In genomic region chr16:50620646-50621451, GRCh38 we compare ENCODE assay signal across 17 cellular contexts.
DNase-seq lines count a peak whose midpoint lies in the region; ATAC-seq, FAIRE-seq and TF ChIP-seq lines count a peak whose summit lies in the region.
"Had no signal": no experiment of that assay in that cellular context is flagged by ENCODE, and none has a peak within 500 bp of the region (broad histone marks: within the 10 kb centered on the region; RNA-seq: fewer than 3 reads in every experiment).

No MANE protein-coding gene starts in this region.

- H2AFZ ChIP-seq in GM12878 (ENCODE audit: control insufficient read depth, low read depth, low read length) (no peak overlapping the region), H1 (ENCODE audit: low read length) (no peak overlapping the region)
- H2AFZ ChIP-seq: GM23338 had no signal

- intact Hi-C loops in GM12878 (cut with micrococcal nuclease; ENCODE audit: unreplicated experiment): no loop called here
- intact Hi-C loops in right lobe of liver (cut with DNase I): no loop called here
- intact Hi-C loops in vagina (cut with DNase I): loop anchor here (10.0 kb wide), 1 partner anchor 246 kb away; no protein-coding TSS in a partner anchor

- no peak overlapping the region for H2BK5ac ChIP-seq in H1 (ENCODE audit: low read depth, low read length)

- no peak for TF ChIP-seq EP300 in GM12878 (IDR thresholded peaks at IDR 0.05; ENCODE audit: borderline replicate concordance in 1 of 2, control insufficient read depth in 1 of 2, low read depth in 2 of 2, low read length in 2 of 2)
- TF ChIP-seq EP300 in H1 (IDR thresholded peaks at IDR 0.05; ENCODE audit: borderline replicate concordance in 1 of 2, low read depth in 2 of 2, low read length in 2 of 2): no peak

- TF ChIP-seq RAD21 in GM12878 (IDR thresholded peaks at IDR 0.05; ENCODE audit: insufficient read depth, low read depth, low read length) (no peak), H1 (IDR thresholded peaks at IDR 0.05 in 1 of 2, conservative IDR thresholded peaks at IDR 0.05 in 1 of 2; ENCODE audit: low read depth in 2 of 2, low read length in 2 of 2) (no peak)

- no peaks in the 10 kb centered on the region for H4K20me1 ChIP-seq in GM12878 (ENCODE audit: control insufficient read depth, insufficient read depth)
- no peaks in the 10 kb centered on the region for H4K20me1 ChIP-seq in H1 (replicated peaks in 1 of 2; ENCODE audit: control insufficient read depth in 1 of 2, insufficient read depth in 2 of 2, low read length in 2 of 2)

- no peak overlapping the region for H3K18ac ChIP-seq in H1 (ENCODE audit: extremely low read depth, low read length)

- H3K23me2 ChIP-seq in H1 (ENCODE audit: low read depth, low read length): no peaks in the 10 kb centered on the region

- H3K4me1 ChIP-seq in GM12878 (ENCODE audit: control insufficient read depth, insufficient read depth, low read length) (no peaks in the 10 kb centered on the region), H1 (replicated peaks in 1 of 4; ENCODE audit: control insufficient read depth in 3 of 4, insufficient read depth in 4 of 4, low read length in 3 of 4) (peaks cover 0 to 2% (median 1%) of the 10 kb centered on the region in 4 experiments; a peak in 1 of 7 replicates), right lobe of liver (peaks cover 0 to 18% (median 4%) of the 10 kb centered on the region in 4 donors), vagina (no peaks in the 10 kb centered on the region)
- H3K4me1 ChIP-seq: BE2C, Caco-2 had no signal

- H3K9ac ChIP-seq in GM12878 (ENCODE audit: control insufficient read depth, insufficient read depth, low read length): no peak overlapping the region
- H3K9ac ChIP-seq in H1 (replicated peaks in 1 of 4; ENCODE audit: extremely low read depth in 1 of 4, low read depth in 3 of 4, low read length in 3 of 4): no peak overlapping the region; a peak in 1 of 7 replicates

- H3K27ac ChIP-seq in GM12878 (ENCODE audit: control insufficient read depth, insufficient read depth) (no peak overlapping the region), H1 (ENCODE audit: low read depth, low read length) (no peak overlapping the region; the same call in 1 of the 2 replicates), right lobe of liver (no peak overlapping the region), vagina (no peak overlapping the region)

- H2BK12ac ChIP-seq in H1 (ENCODE audit: low read depth, low read length): no peak overlapping the region; the same call in 1 of the 2 replicates

- CTCF ChIA-PET in GM12878 (lab: Yijun Ruan, JAX) (no interaction called here), H1 (lab: Charles Lee; ENCODE audit: partially characterized antibody) (interaction anchor here (0.6 to 1.7 kb wide), 5 partner anchors 8 to 238 kb away, joined by 3 read pairs; no protein-coding TSS in a partner anchor)

- DNase-seq in GM12878 (ENCODE audit: low read depth, low spot score) (no peak), H1 (ENCODE audit: low read depth in 1 of 2, low spot score in 2 of 2) (no peak), right lobe of liver (peak in 1 of 3 donors; percentile 76), mucosa of gallbladder (ENCODE audit: low spot score) (no peak), COR-L47 (lab: John Stamatoyannopoulos, UW) (no peak), vagina (ENCODE audit: extremely low spot score in 2 of 2) (no peak)
- DNase-seq: ACHN; BE2C; C1 segment of cervical spinal cord; Caco-2; CD4-positive, CD25-positive, alpha-beta regulatory T cell; CD8-positive, alpha-beta memory T cell; H9 had no signal

- no peaks in the 10 kb centered on the region for H3K79me1 ChIP-seq in H1 (ENCODE audit: low read depth, low read length)

- H3K23ac ChIP-seq in H1 (ENCODE audit: insufficient read length): no peak overlapping the region

- no TSS peak for BruUV-seq in GM12878 (replicated peaks; lab: Mats Ljungman, UMichigan)

- no peak overlapping the region for H2BK15ac ChIP-seq in H1 (ENCODE audit: low read length)

- FAIRE-seq in GM12878 (lab: Jason Lieb, UNC) (no peak), H1 (lab: Jason Lieb, UNC) (no peak)
- FAIRE-seq: A204.1, D721Med, G401.6 had no signal

- H3K9me3 ChIP-seq in GM12878 (replicated peaks; ENCODE audit: control insufficient read depth, insufficient read depth, low read length) (no peaks in the 10 kb centered on the region), H1 (ENCODE audit: insufficient read depth in 2 of 2, low read depth in 1 of 2, low read length in 1 of 2) (no peaks in the 10 kb centered on the region), right lobe of liver (no peaks in the 10 kb centered on the region), vagina (no peaks in the 10 kb centered on the region)
- H3K9me3 ChIP-seq: BE2C, Caco-2 had no signal

- H3K4me2 ChIP-seq in GM12878 (ENCODE audit: control insufficient read depth, insufficient read depth) (no peak overlapping the region), H1 (ENCODE audit: insufficient read depth in 1 of 2, low read depth in 2 of 2, low read length in 2 of 2) (no peak overlapping the region)
- H3K4me2 ChIP-seq: GM23338 had no signal

- no peak overlapping the region for H2BK20ac ChIP-seq in H1 (ENCODE audit: low read length)

- WGBS in GM12878 (ENCODE audit: insufficient coverage, insufficient replicate concordance, low lambda C conversion rate, missing lambda C conversion rate): 49% methylated on average over 11 of the region's 11 CpGs
- 89% methylated on average over 11 of the region's 11 CpGs; no CpG with 5 or more reads in 1 of the 2 experiments for WGBS in H1 (ENCODE audit: extremely low coverage in 1 of 2, insufficient coverage in 1 of 2, insufficient read length in 1 of 2, insufficient replicate concordance in 2 of 2, low coverage in 1 of 2, low lambda C conversion rate in 2 of 2, missing lambda C conversion rate in 1 of 2), 2 experiments
- 57% methylated on average over 6 of the region's 11 CpGs for WGBS in right lobe of liver (ENCODE audit: insufficient coverage, low coverage, low lambda C conversion rate, missing lambda C conversion rate)

- TF ChIP-seq CTCF in GM12878 (IDR thresholded peaks at IDR 0.05 in 2 of 3, conservative IDR thresholded peaks at IDR 0.05 in 1 of 3; ENCODE audit: control insufficient read depth in 2 of 3, extremely low read depth in 1 of 3, insufficient read depth in 1 of 3, low read depth in 3 of 3, low read length in 3 of 3) (no peak), H1 (IDR thresholded peaks at IDR 0.05; ENCODE audit: control extremely low read depth in 1 of 3, insufficient read depth in 1 of 3, low read depth in 1 of 3, low read length in 3 of 3) (no peak), right lobe of liver (IDR thresholded peaks at IDR 0.05) (no peak), vagina (IDR thresholded peaks at IDR 0.05) (no peak)

- TF ChIP-seq POLR2A in GM12878 (IDR thresholded peaks at IDR 0.05; ENCODE audit: low read depth, low read length) (no peak), H1 (IDR thresholded peaks at IDR 0.05; ENCODE audit: control extremely low read depth in 1 of 2, low read depth in 2 of 2, low read length in 2 of 2) (no peak), right lobe of liver (IDR thresholded peaks at IDR 0.05) (no peak), vagina (IDR thresholded peaks at IDR 0.05) (no peak)

- no peak overlapping the region for H3K14ac ChIP-seq in H1 (ENCODE audit: insufficient read length)

- H3K79me2 ChIP-seq in GM12878 (ENCODE audit: control insufficient read depth, insufficient read depth, low read length): no peaks in the 10 kb centered on the region
- no peaks in the 10 kb centered on the region for H3K79me2 ChIP-seq in H1 (ENCODE audit: control insufficient read depth in 1 of 2, insufficient read depth in 2 of 2, low read length in 2 of 2)

- H3K27me3 ChIP-seq in GM12878 (replicated peaks in 1 of 2; ENCODE audit: control insufficient read depth in 2 of 2, insufficient read depth in 2 of 2, low read length in 1 of 2) (no peaks in the 10 kb centered on the region), H1 (replicated peaks in 1 of 4; ENCODE audit: control insufficient read depth in 3 of 4, extremely low read depth in 1 of 4, insufficient read depth in 3 of 4, low read length in 3 of 4) (no peaks in the 10 kb centered on the region), right lobe of liver (no peaks in the 10 kb centered on the region), vagina (no peaks in the 10 kb centered on the region)
- H3K27me3 ChIP-seq: BE2C had no signal

- H4K8ac ChIP-seq in H1 (ENCODE audit: extremely low read depth, insufficient read depth, low read length): no peak overlapping the region; the same call in 1 of the 2 replicates

- H3K36me3 ChIP-seq in GM12878 (ENCODE audit: control insufficient read depth in 2 of 2, insufficient read depth in 2 of 2, low read length in 1 of 2) (no peaks in the 10 kb centered on the region), H1 (ENCODE audit: control insufficient read depth in 2 of 4, insufficient read depth in 4 of 4, low read length in 3 of 4) (no peaks in the 10 kb centered on the region), right lobe of liver (no peaks in the 10 kb centered on the region), vagina (no peaks in the 10 kb centered on the region)
- H3K36me3 ChIP-seq: BE2C had no signal

- H3K56ac ChIP-seq in H1 (replicated peaks; ENCODE audit: insufficient read length, low read depth, low read length): no peak overlapping the region

- no peak overlapping the region for H4K5ac ChIP-seq in H1 (ENCODE audit: insufficient read length, low read depth, low read length)

- ATAC-seq in GM12878 (no peak), right lobe of liver (peak; percentile 45 to 81 (median 68))
- ATAC-seq: GM23338 had no signal

- no peak overlapping the region for H4K91ac ChIP-seq in H1 (replicated peaks; ENCODE audit: insufficient read length, low read length)

- POLR2A ChIA-PET in GM12878 (lab: Charles Lee) (interaction anchor here (0.5 kb wide), 1 partner anchor 268 kb away, joined by 3 read pairs; no protein-coding TSS in a partner anchor), H1 (lab: Charles Lee; ENCODE audit: partially characterized antibody) (no interaction called here)

- in situ Hi-C loops in GM12878 (cut with MboI): no loop called here

- H3K4me3 ChIP-seq in GM12878 (no peak overlapping the region), H1 (ENCODE audit: extremely low read depth in 1 of 4, insufficient read depth in 2 of 4, low read depth in 3 of 4, low read length in 4 of 4) (no peak overlapping the region), right lobe of liver (no peak overlapping the region), vagina (no peak overlapping the region)
- H3K4me3 ChIP-seq: GM23338 had no signal

- H3K4ac ChIP-seq in H1 (replicated peaks; ENCODE audit: insufficient read length, low read depth, low read length): no peak overlapping the region

- no peak overlapping the region for H2BK120ac ChIP-seq in H1 (replicated peaks; ENCODE audit: low read depth, low read length)

- H2AK5ac ChIP-seq in H1 (ENCODE audit: low read depth, low read length): 0 out of 2 replicates have a peak overlapping the region, but pooled peaks have one; percentile 85

- SMC1A ChIA-PET in GM12878 (lab: Charles Lee; ENCODE audit: uncharacterized antibody, unreplicated experiment): no interaction called here

- RAD21 ChIA-PET in GM12878 (lab: Charles Lee; ENCODE audit: unreplicated experiment): no interaction called here

TF ChIP-seq in GM12878, 131 proteins besides CTCF, POLR2A, EP300 and RAD21 (continues in another document):
- no peak for TF ChIP-seq HDGF (IDR thresholded peaks at IDR 0.05)

TF ChIP-seq in H1, 55 proteins besides CTCF, POLR2A, EP300 and RAD21 (continues in another document):
- TF ChIP-seq ASH2L (IDR thresholded peaks at IDR 0.05; ENCODE audit: low read length) (no peak), ZNF274 (IDR thresholded peaks at IDR 0.05; ENCODE audit: borderline replicate concordance, extremely low read depth, low read length) (no peak)
